Comparison of ENCODE assay signal across 30 cellular contexts in genomic region chr22:50285568-50286229, GRCh38.
"Had no signal": no experiment of that assay in that cellular context is flagged by ENCODE, and none has a peak within 500 bp of the region (broad histone marks: within the 10 kb centered on the region; RNA-seq: fewer than 3 reads in every experiment).

No MANE protein-coding gene starts in this region.

- H3K4me1 ChIP-seq: ascending aorta, SJCRH30 had no signal

- H3K27me3 ChIP-seq: ascending aorta, brain microvascular endothelial cell, cardiac muscle cell, SJCRH30 had no signal

- H3K9ac ChIP-seq: SK-N-SH had no signal

- H3K9me3 ChIP-seq: ascending aorta, SJCRH30, SK-N-SH had no signal

- H3K4me2 ChIP-seq: SK-N-SH had no signal

- H3K27ac ChIP-seq: ascending aorta, brain microvascular endothelial cell, cardiac muscle cell, SJCRH30, WERI-Rb-1 had no signal

- ATAC-seq: activated CD8-positive, alpha-beta memory T cell treated with anti-CD3 and anti-CD28 coated beads, Interleukin-2, amount 10 ng/mL, durations not matched to agents 7 days and 5 days; activated CD8-positive, alpha-beta T cell treated with anti-CD3 and anti-CD28 coated beads, Interleukin-2, amount 10 ng/mL, durations not matched to agents 7 days and 5 days; activated naive CD4-positive, alpha-beta T cell treated with anti-CD3 and anti-CD28 coated beads, Interleukin-2, amount 50 U/mL, for 72 hours; activated naive CD8-positive, alpha-beta T cell treated with anti-CD3 and anti-CD28 coated beads, Interleukin-2, amount 50 U/mL, for 24 hours; Panc1 had no signal

- DNase-seq: activated CD4-positive, alpha-beta T cell treated with anti-CD3 and anti-CD28 coated beads for 48 hours; activated CD4-positive, alpha-beta T cell treated with anti-CD3 and anti-CD28 coated beads, Interleukin-2, amount 50 U/mL, for 4 hours; activated CD8-positive, alpha-beta memory T cell treated with anti-CD3 and anti-CD28 coated beads, Interleukin-2, amount 10 ng/mL, durations not matched to agents 7 days and 5 days; activated CD8-positive, alpha-beta T cell treated with anti-CD3 and anti-CD28 coated beads, Interleukin-2, amount 10 ng/mL, durations not matched to agents 7 days and 5 days; activated effector memory CD4-positive, alpha-beta T cell treated with Interleukin-2 at 50 U/mL for 16 hours; activated naive CD4-positive, alpha-beta T cell treated with Interleukin-2 at 50 U/mL for 16 hours; activated naive CD8-positive, alpha-beta T cell treated with anti-CD3 and anti-CD28 coated beads, Interleukin-2, amount 50 U/mL, for 24 hours; activated T-cell treated with anti-CD3 and anti-CD28 coated beads, Interleukin-2, amount 50 U/mL, for 24 hours; amniotic stem cell; brain microvascular endothelial cell; Karpas-422; MM.1S; NCI-H1105; NCI-H1436; NCI-H187; NCI-H2081; NCI-H510A treated with DMSO at 0.1 percent for 48 hours; NCI-H69; NK-92 treated with Interleukin-12 subunit alpha and Interleukin-12 subunit beta, amount 100 ng/mL, for 24 hours; OCI-M1; Right ventricle myocardium superior; RPMI8226; SJCRH30; SK-N-SH; T-helper 1 cell; WERI-Rb-1 had no signal

- H3K4me3 ChIP-seq: ascending aorta, cardiac muscle cell, SJCRH30 had no signal
